In genomic region chr10:78576276-78576675, GRCh38 we compare ENCODE assay signal across 16 cellular contexts.
DNase-seq lines count a peak whose midpoint lies in the region; TF ChIP-seq lines count a peak whose summit lies in the region.
"Had no signal": no experiment of that assay in that cellular context is flagged by ENCODE, and none has a peak within 500 bp of the region (broad histone marks: within the 10 kb centered on the region; RNA-seq: fewer than 3 reads in every experiment).

No MANE protein-coding gene starts in this region.

- intact Hi-C loops in stomach (cut with DNase I; ENCODE audit: low total_unique reads): no loop called here

- H3K9me3 ChIP-seq in BLaER1: no peaks in the 10 kb centered on the region
- no peaks in the 10 kb centered on the region for H3K9me3 ChIP-seq in stomach
- H3K9me3 ChIP-seq: MG63, SJCRH30 had no signal

- WGBS in stomach, 5 donors: 30 to 54% (median 51%) methylated on average over 5 of the region's 5 CpGs

- no peak for TF ChIP-seq EP300 in stomach (IDR thresholded peaks at IDR 0.05)

- peak overlapping the region; percentile 35 for H3K4me2 ChIP-seq in BLaER1

- no peak for TF ChIP-seq POLR2A in stomach (IDR thresholded peaks at IDR 0.05)

- no peaks in the 10 kb centered on the region for H4K20me1 ChIP-seq in BLaER1

- H3K9ac ChIP-seq in BLaER1: no peak overlapping the region

- DNase-seq in KBM-7 (peak; percentile 42), dermis blood vessel endothelial cell (peak; percentile 21), islet precursor cell (peak; percentile 29), stomach (no peak), AG08396 (ENCODE audit: low spot score) (no peak), HuH-7 (ENCODE audit: low spot score) (no peak)
- DNase-seq: CD4-positive, alpha-beta T cell; COR-L47; DMS79; MG63; NCI-H1048; NCI-H1436; NCI-H187 treated with DMSO at 0.1 percent for 48 hours; NK-92 treated with Interleukin-12 subunit alpha and Interleukin-12 subunit beta, amount 100 ng/mL, for 24 hours; SJCRH30 had no signal

- TF ChIP-seq CTCF in stomach (IDR thresholded peaks at IDR 0.05): no peak

- H3K27me3 ChIP-seq in BLaER1: no peaks in the 10 kb centered on the region
- H3K27me3 ChIP-seq in stomach: no peaks in the 10 kb centered on the region
- H3K27me3 ChIP-seq: MG63, SJCRH30 had no signal

- in situ Hi-C loops in KBM-7 (cut with MboI; ENCODE audit: low pct_unique_long_range_greater_than_20kb, low sequenced_read_pairs): no loop called here

- H3K4me1 ChIP-seq in BLaER1: peaks cover 19% of the 10 kb centered on the region; the same call in 1 of the 2 replicates
- H3K4me1 ChIP-seq in stomach: peaks cover 0 to 22% (median 10%) of the 10 kb centered on the region in 4 donors
- H3K4me1 ChIP-seq: SJCRH30 had no signal

- H3K27ac ChIP-seq in BLaER1: no peak overlapping the region
- H3K27ac ChIP-seq in stomach: no peak overlapping the region
- H3K27ac ChIP-seq: SJCRH30 had no signal

- H3K4me3 ChIP-seq in BLaER1 (no peak overlapping the region), stomach (no peak overlapping the region)
- H3K4me3 ChIP-seq: MG63, SJCRH30 had no signal

- no peaks in the 10 kb centered on the region for H3K36me3 ChIP-seq in BLaER1
- H3K36me3 ChIP-seq in stomach: no peaks in the 10 kb centered on the region
- H3K36me3 ChIP-seq: MG63, SJCRH30 had no signal

Comparison
In these comparisons a context has a peak if more than half of its experiments do, and no peak if none do; other contexts are left out.
1. DNase-seq: peak in KBM-7 (single experiment), dermis blood vessel endothelial cell (single experiment) and islet precursor cell (single experiment); none in stomach (single experiment), AG08396 (single experiment) and HuH-7 (single experiment).